1 cellular context compared by ENCODE assay signal in the genomic region with DNA sequence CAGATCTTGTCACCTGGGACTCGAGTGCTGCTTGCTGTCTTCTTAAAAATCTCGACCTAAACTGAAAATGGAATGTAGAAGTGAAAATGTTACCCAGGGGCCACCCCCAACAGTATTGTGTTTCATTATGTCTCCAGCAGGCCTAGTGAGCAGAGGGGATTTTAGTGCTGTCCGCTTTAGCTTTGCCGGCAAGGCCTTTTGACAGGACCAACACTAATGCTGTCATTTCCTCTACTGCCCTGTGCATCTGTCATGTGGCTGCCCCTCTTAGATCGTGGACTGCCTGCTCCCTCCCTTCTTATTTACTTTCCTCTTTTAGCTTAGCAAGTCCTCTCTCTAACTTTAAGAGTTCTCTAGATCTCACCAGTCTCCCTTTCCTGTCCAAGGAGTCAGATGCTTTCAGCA.
TF ChIP-seq lines count a peak whose summit lies in the region.

No MANE protein-coding gene starts in this region.

TF ChIP-seq in GM12878, 131 proteins besides CTCF, POLR2A, EP300 and RAD21 (continued from another document):
- TF ChIP-seq, protein P1, sequence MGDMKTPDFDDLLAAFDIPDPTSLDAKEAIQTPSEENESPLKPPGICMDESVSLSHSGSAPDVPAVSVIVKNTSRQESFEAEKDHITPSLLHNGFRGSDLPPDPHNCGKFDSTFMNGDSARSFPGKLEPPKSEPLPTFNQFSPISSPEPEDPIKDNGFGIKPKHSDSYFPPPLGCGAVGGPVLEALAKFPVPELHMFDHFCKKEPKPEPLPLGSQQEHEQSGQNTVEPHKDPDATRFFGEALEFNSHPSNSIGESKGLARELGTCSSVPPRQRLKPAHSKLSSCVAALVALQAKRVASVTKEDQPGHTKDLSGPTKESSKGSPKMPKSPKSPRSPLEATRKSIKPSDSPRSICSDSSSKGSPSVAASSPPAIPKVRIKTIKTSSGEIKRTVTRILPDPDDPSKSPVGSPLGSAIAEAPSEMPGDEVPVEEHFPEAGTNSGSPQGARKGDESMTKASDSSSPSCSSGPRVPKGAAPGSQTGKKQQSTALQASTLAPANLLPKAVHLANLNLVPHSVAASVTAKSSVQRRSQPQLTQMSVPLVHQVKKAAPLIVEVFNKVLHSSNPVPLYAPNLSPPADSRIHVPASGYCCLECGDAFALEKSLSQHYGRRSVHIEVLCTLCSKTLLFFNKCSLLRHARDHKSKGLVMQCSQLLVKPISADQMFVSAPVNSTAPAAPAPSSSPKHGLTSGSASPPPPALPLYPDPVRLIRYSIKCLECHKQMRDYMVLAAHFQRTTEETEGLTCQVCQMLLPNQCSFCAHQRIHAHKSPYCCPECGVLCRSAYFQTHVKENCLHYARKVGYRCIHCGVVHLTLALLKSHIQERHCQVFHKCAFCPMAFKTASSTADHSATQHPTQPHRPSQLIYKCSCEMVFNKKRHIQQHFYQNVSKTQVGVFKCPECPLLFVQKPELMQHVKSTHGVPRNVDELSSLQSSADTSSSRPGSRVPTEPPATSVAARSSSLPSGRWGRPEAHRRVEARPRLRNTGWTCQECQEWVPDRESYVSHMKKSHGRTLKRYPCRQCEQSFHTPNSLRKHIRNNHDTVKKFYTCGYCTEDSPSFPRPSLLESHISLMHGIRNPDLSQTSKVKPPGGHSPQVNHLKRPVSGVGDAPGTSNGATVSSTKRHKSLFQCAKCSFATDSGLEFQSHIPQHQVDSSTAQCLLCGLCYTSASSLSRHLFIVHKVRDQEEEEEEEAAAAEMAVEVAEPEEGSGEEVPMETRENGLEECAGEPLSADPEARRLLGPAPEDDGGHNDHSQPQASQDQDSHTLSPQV (IDR thresholded peaks at IDR 0.05) = peak; percentile 27; the same call in 1 of the 2 replicates
- peak; percentile 92 for TF ChIP-seq CBX5 (IDR thresholded peaks at IDR 0.05; ENCODE audit: low read depth)
- peak; percentile 71 for TF ChIP-seq JUNB (IDR thresholded peaks at IDR 0.05)
- TF ChIP-seq, protein P2, sequence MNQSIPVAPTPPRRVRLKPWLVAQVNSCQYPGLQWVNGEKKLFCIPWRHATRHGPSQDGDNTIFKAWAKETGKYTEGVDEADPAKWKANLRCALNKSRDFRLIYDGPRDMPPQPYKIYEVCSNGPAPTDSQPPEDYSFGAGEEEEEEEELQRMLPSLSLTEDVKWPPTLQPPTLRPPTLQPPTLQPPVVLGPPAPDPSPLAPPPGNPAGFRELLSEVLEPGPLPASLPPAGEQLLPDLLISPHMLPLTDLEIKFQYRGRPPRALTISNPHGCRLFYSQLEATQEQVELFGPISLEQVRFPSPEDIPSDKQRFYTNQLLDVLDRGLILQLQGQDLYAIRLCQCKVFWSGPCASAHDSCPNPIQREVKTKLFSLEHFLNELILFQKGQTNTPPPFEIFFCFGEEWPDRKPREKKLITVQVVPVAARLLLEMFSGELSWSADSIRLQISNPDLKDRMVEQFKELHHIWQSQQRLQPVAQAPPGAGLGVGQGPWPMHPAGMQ (IDR thresholded peaks at IDR 0.05; ENCODE audit: borderline replicate concordance) = no peak
- no peak for TF ChIP-seq BRCA1 (IDR thresholded peaks at IDR 0.05; ENCODE audit: low read depth, low read length)
- TF ChIP-seq PAX5 (IDR thresholded peaks at IDR 0.05; ENCODE audit: borderline replicate concordance, low read depth, low read length) = 0 out of 2 replicates have a peak, but pooled peaks have one; percentile 23
- no peak for TF ChIP-seq ASH2L (IDR thresholded peaks at IDR 0.05; ENCODE audit: borderline replicate concordance, low read depth)
- TF ChIP-seq KAT2A (conservative IDR thresholded peaks at IDR 0.05; ENCODE audit: control insufficient read depth, low read depth, low read length) = no peak
- peak; percentile 45 for TF ChIP-seq EED (IDR thresholded peaks at IDR 0.05; ENCODE audit: low read depth)
- TF ChIP-seq SREBF2 (IDR thresholded peaks at IDR 0.05; ENCODE audit: low read length) = no peak
- no peak for TF ChIP-seq BMI1 (IDR thresholded peaks at IDR 0.05; ENCODE audit: borderline replicate concordance)
- TF ChIP-seq SMAD1 (IDR thresholded peaks at IDR 0.05; ENCODE audit: low read depth, partially characterized antibody) = no peak
- TF ChIP-seq BCL11A (IDR thresholded peaks at IDR 0.05; ENCODE audit: low read depth, low read length) = peak; percentile 85
- no peak for TF ChIP-seq PAX8 (IDR thresholded peaks at IDR 0.05)
- peak; percentile 63; the same call in 1 of the 2 replicates for TF ChIP-seq CHD2 (IDR thresholded peaks at IDR 0.05; ENCODE audit: borderline replicate concordance, low read depth, low read length)
- no peak for TF ChIP-seq GATAD2B (conservative IDR thresholded peaks at IDR 0.05; ENCODE audit: low read depth)
- no peak for TF ChIP-seq TCF7 (IDR thresholded peaks at IDR 0.05; ENCODE audit: borderline replicate concordance)
